Comparison of ENCODE assay signal across 1 cellular context in genomic region chr10:93457511-93457910, GRCh38.
TF ChIP-seq lines count a peak whose summit lies in the region.

No MANE protein-coding gene starts in this region.

TF ChIP-seq in H1, 55 proteins besides CTCF, POLR2A, EP300 and RAD21:
- TF ChIP-seq BACH1 (IDR thresholded peaks at IDR 0.05; ENCODE audit: low read length) (no peak), MAFK (IDR thresholded peaks at IDR 0.05; ENCODE audit: low read depth, low read length) (peak; percentile 91)
